ENCODE assay signal across 1 cellular context in genomic region chr18:35458677-35459441, GRCh38.
TF ChIP-seq lines count a peak whose summit lies in the region.

No MANE protein-coding gene starts in this region.

TF ChIP-seq in HepG2, 621 proteins besides CTCF, POLR2A, EP300 and RAD21 (continued from another document and continues in another):
- TF ChIP-seq ZBTB46 (CRISPR knock-in tag; IDR thresholded peaks at IDR 0.05; ENCODE audit: borderline replicate concordance) (no peak), HOMEZ (CRISPR knock-in tag; IDR thresholded peaks at IDR 0.05; ENCODE audit: low read depth) (0 out of 2 replicates have a peak, but pooled peaks have one; percentile 50), ZMYM4 (CRISPR knock-in tag; IDR thresholded peaks at IDR 0.05) (peak; percentile 68), ZNF44 (CRISPR knock-in tag; IDR thresholded peaks at IDR 0.05) (no peak), RFXAP (CRISPR knock-in tag; IDR thresholded peaks at IDR 0.05; ENCODE audit: borderline replicate concordance) (no peak), DZIP1 (CRISPR knock-in tag; IDR thresholded peaks at IDR 0.05) (no peak), ZNF496 (CRISPR knock-in tag; IDR thresholded peaks at IDR 0.05; ENCODE audit: insufficient replicate concordance) (no peak), EEA1 (CRISPR knock-in tag; IDR thresholded peaks at IDR 0.05; ENCODE audit: borderline replicate concordance) (no peak), NCOR1 (IDR thresholded peaks at IDR 0.05; ENCODE audit: borderline replicate concordance, low read length) (0 out of 2 replicates have a peak, but pooled peaks have one; percentile 18), NR2F6 (IDR thresholded peaks at IDR 0.05) (no peak), NR2F6 (CRISPR knock-in tag; IDR thresholded peaks at IDR 0.05) (peak; percentile 82), AHDC1 (CRISPR knock-in tag; IDR thresholded peaks at IDR 0.05; ENCODE audit: borderline replicate concordance) (peak; percentile 84), PCBP2 (optimal IDR thresholded peaks at IDR 0.05; ENCODE audit: low read depth, low read length, poor library complexity, severe bottlenecking) (no peak), SIN3A (IDR thresholded peaks at IDR 0.05; ENCODE audit: borderline replicate concordance, low read depth, low read length) (no peak), ZNF451 (CRISPR knock-in tag; IDR thresholded peaks at IDR 0.05) (no peak), ZNF670 (CRISPR knock-in tag; IDR thresholded peaks at IDR 0.05; ENCODE audit: borderline replicate concordance) (peak; percentile 93), ZNF17 (CRISPR knock-in tag; IDR thresholded peaks at IDR 0.05) (no peak), DMAP1 (CRISPR knock-in tag; IDR thresholded peaks at IDR 0.05) (no peak), ARNTL (CRISPR knock-in tag; IDR thresholded peaks at IDR 0.05) (0 out of 2 replicates have a peak, but pooled peaks have one; percentile 30), SMAD3 (CRISPR knock-in tag; IDR thresholded peaks at IDR 0.05) (0 out of 2 replicates have a peak, but pooled peaks have one; percentile 23), ELF1 (CRISPR knock-in tag; IDR thresholded peaks at IDR 0.05) (no peak; the same call in 1 of the 2 replicates), KLF15 (CRISPR knock-in tag; IDR thresholded peaks at IDR 0.05; ENCODE audit: borderline replicate concordance) (no peak), ZSCAN31 (CRISPR knock-in tag; IDR thresholded peaks at IDR 0.05; ENCODE audit: low read depth) (no peak), PITX1 (CRISPR knock-in tag; IDR thresholded peaks at IDR 0.05) (peak; percentile 34; the same call in 1 of the 2 replicates), MLX (CRISPR knock-in tag; IDR thresholded peaks at IDR 0.05) (no peak), ZNF660 (CRISPR knock-in tag; IDR thresholded peaks at IDR 0.05; ENCODE audit: borderline replicate concordance, low read depth) (no peak), ZNF605 (CRISPR knock-in tag; IDR thresholded peaks at IDR 0.05) (no peak), LCORL (IDR thresholded peaks at IDR 0.05) (no peak), LCORL (CRISPR knock-in tag; IDR thresholded peaks at IDR 0.05) (peak; percentile 94), FOXK1 (CRISPR knock-in tag; IDR thresholded peaks at IDR 0.05; ENCODE audit: borderline replicate concordance, low read depth) (no peak), HNRNPLL (IDR thresholded peaks at IDR 0.05; ENCODE audit: low read depth, low read length, poor library complexity, severe bottlenecking) (no peak), ZNF782 (CRISPR knock-in tag; IDR thresholded peaks at IDR 0.05; ENCODE audit: borderline replicate concordance) (no peak), CBX5 (CRISPR knock-in tag; IDR thresholded peaks at IDR 0.05; ENCODE audit: borderline replicate concordance) (peak; percentile 81; the same call in 1 of the 2 replicates), ATRX (CRISPR knock-in tag; IDR thresholded peaks at IDR 0.05; ENCODE audit: borderline replicate concordance) (no peak), WIZ (CRISPR knock-in tag; IDR thresholded peaks at IDR 0.05) (peak; percentile 51; the same call in 1 of the 2 replicates), ASH2L (IDR thresholded peaks at IDR 0.05; ENCODE audit: insufficient read length, low read depth, low read length) (no peak), UBTF (CRISPR knock-in tag; IDR thresholded peaks at IDR 0.05) (peak; percentile 70), ZNF501 (CRISPR knock-in tag; IDR thresholded peaks at IDR 0.05) (peak; percentile 47; the same call in 1 of the 2 replicates), USF2 (IDR thresholded peaks at IDR 0.05; ENCODE audit: low read depth, low read length) (no peak), USF2 (CRISPR knock-in tag; IDR thresholded peaks at IDR 0.05; ENCODE audit: borderline replicate concordance) (no peak), MED1 (CRISPR knock-in tag; IDR thresholded peaks at IDR 0.05) (peak; percentile 77), HNF1B (CRISPR knock-in tag; IDR thresholded peaks at IDR 0.05) (peak; percentile 83), ZSCAN25 (CRISPR knock-in tag; IDR thresholded peaks at IDR 0.05) (no peak), ZBTB7B (CRISPR knock-in tag; IDR thresholded peaks at IDR 0.05) (no peak), ZIK1 (CRISPR knock-in tag; IDR thresholded peaks at IDR 0.05; ENCODE audit: borderline replicate concordance, low read depth) (no peak), KMT2B (CRISPR knock-in tag; IDR thresholded peaks at IDR 0.05) (no peak), ZNF776 (CRISPR knock-in tag; IDR thresholded peaks at IDR 0.05) (no peak), SUZ12 (IDR thresholded peaks at IDR 0.05; ENCODE audit: low read depth, low read length) (no peak)
